In the genomic region with DNA sequence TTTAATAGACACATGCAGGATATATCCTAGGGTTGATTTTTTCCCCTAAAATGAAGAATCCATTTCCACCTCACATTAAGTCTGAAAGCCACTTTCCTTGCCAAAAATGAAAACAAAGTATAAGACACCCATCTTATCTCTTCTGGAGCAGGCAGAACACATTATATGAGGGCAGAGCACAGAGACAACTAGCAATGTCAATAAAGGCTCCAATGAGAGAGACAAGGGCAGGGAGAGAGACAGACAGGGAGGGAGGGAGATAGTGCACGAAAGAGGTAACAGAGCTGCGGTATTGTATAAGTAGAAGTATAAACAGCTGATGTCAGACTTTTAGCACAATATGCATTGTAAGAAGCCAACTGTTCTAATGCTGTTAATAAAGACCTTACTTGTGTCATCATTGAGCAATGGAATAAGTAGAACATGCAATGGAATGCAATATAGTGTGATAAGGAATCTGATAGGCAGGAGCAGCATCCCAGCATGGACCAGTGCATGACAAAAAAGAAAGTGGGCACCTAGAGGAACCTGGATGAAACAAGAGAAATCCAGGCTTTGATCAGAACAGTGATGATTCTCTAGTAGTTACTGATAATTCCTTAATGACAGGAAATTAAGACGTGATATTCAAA, we compare ENCODE assay signal across 17 cellular contexts.
DNase-seq lines count a peak whose midpoint lies in the region; ATAC-seq and TF ChIP-seq lines count a peak whose summit lies in the region.
"Had no signal": no experiment of that assay in that cellular context is flagged by ENCODE, and none has a peak within 500 bp of the region (broad histone marks: within the 10 kb centered on the region; RNA-seq: fewer than 3 reads in every experiment).

No MANE protein-coding gene starts in this region.

- H3K4ac ChIP-seq in IMR-90 (ENCODE audit: low read depth, low read length): no peak overlapping the region

- H3K27ac ChIP-seq in IMR-90 (ENCODE audit: insufficient read depth, low read length) (no peak overlapping the region), smooth muscle cell (ENCODE audit: low read depth) (peak overlapping the region; percentile 80), esophagus muscularis mucosa (replicated peaks in 1 of 4) (no peak overlapping the region), lower lobe of right lung (no peak overlapping the region)
- H3K27ac ChIP-seq: BLaER1, HL-60 had no signal

- dilution Hi-C loops in IMR-90 (cut with HindIII; ENCODE audit: low sequenced_read_pairs, unreplicated experiment): no loop called here

- H3K4me3 ChIP-seq in IMR-90 (ENCODE audit: insufficient read depth, low read depth, low read length) (no peak overlapping the region), fibroblast of the aortic adventitia (ENCODE audit: low read depth, low read length) (no peak overlapping the region), smooth muscle cell (no peak overlapping the region), esophagus muscularis mucosa (no peak overlapping the region), lower lobe of right lung (no peak overlapping the region)
- H3K4me3 ChIP-seq: BLaER1 had no signal

- TF ChIP-seq POLR2A in IMR-90 (IDR thresholded peaks at IDR 0.05; ENCODE audit: low read depth, low read length) (no peak), esophagus muscularis mucosa (IDR thresholded peaks at IDR 0.05; ENCODE audit: low read depth) (no peak)

- TF ChIP-seq RAD21 in IMR-90 (IDR thresholded peaks at IDR 0.05; ENCODE audit: low read length): no peak

- H2AFZ ChIP-seq in IMR-90 (replicated peaks; ENCODE audit: low read length, poor library complexity): no peak overlapping the region
- no peak overlapping the region for H2AFZ ChIP-seq in smooth muscle cell (ENCODE audit: low read depth)

- H3K9ac ChIP-seq in IMR-90 (ENCODE audit: low read depth, low read length): no peak overlapping the region
- H3K9ac ChIP-seq in smooth muscle cell (ENCODE audit: low read depth): peak overlapping the region; percentile 4
- H3K9ac ChIP-seq: BLaER1 had no signal

- H3K4me1 ChIP-seq in IMR-90 (ENCODE audit: control insufficient read depth, insufficient read depth, low read length): peaks cover 4% of the 10 kb centered on the region
- no peaks in the 10 kb centered on the region for H3K4me1 ChIP-seq in smooth muscle cell (ENCODE audit: low read depth)
- H3K4me1 ChIP-seq in esophagus muscularis mucosa: no peaks in the 10 kb centered on the region
- H3K4me1 ChIP-seq in lower lobe of right lung: no peaks in the 10 kb centered on the region
- H3K4me1 ChIP-seq: BLaER1 had no signal

- intact Hi-C loops in IMR-90 (cut with micrococcal nuclease): no loop called here
- intact Hi-C loops in esophagus muscularis mucosa (cut with DNase I): no loop called here
- intact Hi-C loops in lower lobe of right lung (cut with DNase I): no loop called here

- no peak overlapping the region for H4K5ac ChIP-seq in IMR-90 (ENCODE audit: low read depth, low read length)

- H3K27me3 ChIP-seq in IMR-90 (ENCODE audit: control insufficient read depth, insufficient read depth, low read length): no peaks in the 10 kb centered on the region
- no peaks in the 10 kb centered on the region for H3K27me3 ChIP-seq in smooth muscle cell (ENCODE audit: low read depth)
- no peaks in the 10 kb centered on the region for H3K27me3 ChIP-seq in esophagus muscularis mucosa
- H3K27me3 ChIP-seq in lower lobe of right lung (ENCODE audit: low read depth): no peaks in the 10 kb centered on the region
- H3K27me3 ChIP-seq: BLaER1 had no signal

- ATAC-seq in IMR-90 (ENCODE audit: low read depth) (no peak), lower lobe of right lung (no peak)
- ATAC-seq: HCT116 had no signal

- H2BK5ac ChIP-seq in IMR-90 (ENCODE audit: low read depth, low read length, poor library complexity, severe bottlenecking): no peak overlapping the region

- H2AK5ac ChIP-seq in IMR-90 (ENCODE audit: low read depth, low read length): no peak overlapping the region

- H3K23ac ChIP-seq in IMR-90 (ENCODE audit: low read depth, low read length): no peak overlapping the region

- H3K36me3 ChIP-seq in IMR-90 (ENCODE audit: control insufficient read depth, insufficient read depth, low read length): no peaks in the 10 kb centered on the region
- H3K36me3 ChIP-seq in smooth muscle cell (ENCODE audit: low read depth): no peaks in the 10 kb centered on the region
- H3K36me3 ChIP-seq in esophagus muscularis mucosa: no peaks in the 10 kb centered on the region
- no peaks in the 10 kb centered on the region for H3K36me3 ChIP-seq in lower lobe of right lung
- H3K36me3 ChIP-seq: BLaER1 had no signal

- H3K9me3 ChIP-seq in IMR-90 (ENCODE audit: control insufficient read depth, insufficient read depth, low read length) (no peaks in the 10 kb centered on the region), smooth muscle cell (replicated peaks; ENCODE audit: low read depth) (no peaks in the 10 kb centered on the region), esophagus muscularis mucosa (no peaks in the 10 kb centered on the region), lower lobe of right lung (no peaks in the 10 kb centered on the region)

- POLR2A ChIA-PET in IMR-90 (lab: Charles Lee; ENCODE audit: unreplicated experiment): no interaction called here

- no peak overlapping the region for H3K14ac ChIP-seq in IMR-90 (replicated peaks; ENCODE audit: low read depth, low read length)

- no peak overlapping the region for H2AK9ac ChIP-seq in IMR-90 (replicated peaks; ENCODE audit: low read depth, low read length, poor library complexity)

- no peaks in the 10 kb centered on the region for H3F3A ChIP-seq in smooth muscle cell (ENCODE audit: low read depth)

- no peak overlapping the region for H2BK15ac ChIP-seq in IMR-90 (ENCODE audit: low read depth, low read length)

- H3K18ac ChIP-seq in IMR-90 (ENCODE audit: low read depth, low read length): no peak overlapping the region

- 85% methylated on average over 2 of the region's 3 CpGs; no CpG with 5 or more reads in 1 of the 2 experiments for WGBS in IMR-90 (ENCODE audit: extremely low coverage in 2 of 2, insufficient read length in 1 of 2), 2 experiments
- WGBS in smooth muscle cell (ENCODE audit: low lambda C conversion rate): 83% methylated on average over 3 of the region's 3 CpGs
- WGBS in esophagus muscularis mucosa: 79% methylated on average over 3 of the region's 3 CpGs

- no peak overlapping the region for H4K8ac ChIP-seq in IMR-90 (ENCODE audit: low read depth in 2 of 2, low read length in 2 of 2)

- no TSS peak for BruUV-seq in IMR-90 (replicated peaks; lab: Mats Ljungman, UMichigan)

- no peak overlapping the region for H4K91ac ChIP-seq in IMR-90 (ENCODE audit: insufficient read depth, low read depth, low read length)

- no peak overlapping the region for H2BK20ac ChIP-seq in IMR-90 (ENCODE audit: low read depth, low read length)

- H2BK120ac ChIP-seq in IMR-90 (ENCODE audit: low read depth, low read length): no peak overlapping the region

- CTCF ChIA-PET in IMR-90 (lab: Yijun Ruan, JAX): no interaction called here

- no peaks in the 10 kb centered on the region for H3K79me2 ChIP-seq in smooth muscle cell (ENCODE audit: low read depth)

- DNase-seq in IMR-90: no peak
- peak; percentile 33 for DNase-seq in amniotic epithelial cell (ENCODE audit: low read depth)
- peak; percentile 9 for DNase-seq in fibroblast of the aortic adventitia (ENCODE audit: low read depth)
- no peak for DNase-seq in smooth muscle cell (lab: John Stamatoyannopoulos, UW; ENCODE audit: unreplicated experiment)
- no peak for DNase-seq in UCSD-AML1 (lab: John Stamatoyannopoulos, UW; ENCODE audit: unreplicated experiment)
- no peak for DNase-seq in esophagus muscularis mucosa (ENCODE audit: extremely low spot score)
- no peak for DNase-seq in lower lobe of right lung
- DNase-seq: 8988T; CD4-positive, alpha-beta memory T cell; DMS79 treated with DMSO at 0.1 percent for 48 hours; GF-D8; GOT3; H7; HFFc6 had no signal

- TF ChIP-seq EP300 in esophagus muscularis mucosa (IDR thresholded peaks at IDR 0.05): no peak

- H3K4me2 ChIP-seq in IMR-90 (ENCODE audit: low read depth, low read length): no peak overlapping the region
- no peak overlapping the region for H3K4me2 ChIP-seq in smooth muscle cell
- H3K4me2 ChIP-seq: BLaER1 had no signal

- no peaks in the 10 kb centered on the region for H3K79me1 ChIP-seq in IMR-90 (ENCODE audit: low read depth in 1 of 2, low read length in 2 of 2)

- in situ Hi-C loops in IMR-90 (cut with MboI; ENCODE audit: low sequenced_read_pairs): no loop called here

- H3K56ac ChIP-seq in IMR-90 (ENCODE audit: extremely low read depth, insufficient read depth, low read length): no peak overlapping the region

- TF ChIP-seq CTCF in IMR-90 (conservative IDR thresholded peaks at IDR 0.05; ENCODE audit: low read depth, low read length) (no peak), fibroblast of the aortic adventitia (IDR thresholded peaks at IDR 0.05; ENCODE audit: insufficient read depth, low read length) (no peak), smooth muscle cell (IDR thresholded peaks at IDR 0.05; ENCODE audit: borderline replicate concordance, insufficient read depth, poor library complexity, severe bottlenecking) (no peak), esophagus muscularis mucosa (IDR thresholded peaks at IDR 0.05) (no peak), lower lobe of right lung (IDR thresholded peaks at IDR 0.05) (no peak)

- H4K20me1 ChIP-seq in IMR-90 (ENCODE audit: insufficient read depth, low read length): no peaks in the 10 kb centered on the region
- H4K20me1 ChIP-seq in smooth muscle cell (ENCODE audit: low read depth): no peaks in the 10 kb centered on the region
- H4K20me1 ChIP-seq: BLaER1 had no signal

- H3K9me1 ChIP-seq in IMR-90 (ENCODE audit: insufficient read depth, low read length): peaks cover 3% of the 10 kb centered on the region; the same call in 1 of the 2 replicates

TF ChIP-seq in IMR-90, 13 proteins besides CTCF, POLR2A, EP300 and RAD21:
- no peak for TF ChIP-seq MAFK (IDR thresholded peaks at IDR 0.05; ENCODE audit: low read depth, low read length)
- TF ChIP-seq RCOR1 (IDR thresholded peaks at IDR 0.05; ENCODE audit: insufficient replicate concordance, low read length): no peak
- TF ChIP-seq SMC3 (IDR thresholded peaks at IDR 0.05; ENCODE audit: low read depth, low read length): no peak
- TF ChIP-seq USF2 (IDR thresholded peaks at IDR 0.05; ENCODE audit: low read depth, low read length): no peak
- TF ChIP-seq MAZ (IDR thresholded peaks at IDR 0.05; ENCODE audit: borderline replicate concordance, low read depth, low read length): no peak
- 0 out of 2 replicates have a peak, but pooled peaks have one; percentile 14 for TF ChIP-seq CEBPB (IDR thresholded peaks at IDR 0.05; ENCODE audit: low read depth, low read length)
- TF ChIP-seq RFX5 (IDR thresholded peaks at IDR 0.05; ENCODE audit: low read depth, low read length): no peak
TF ChIP-seq in IMR-90: peak in this region for 1.

Comparison
In these comparisons a context has a peak if more than half of its experiments do, and no peak if none do; other contexts are left out.
1. DNase-seq: peak in amniotic epithelial cell (single experiment) and fibroblast of the aortic adventitia (single experiment); none in IMR-90 (single experiment), smooth muscle cell (single experiment), UCSD-AML1 (single experiment), esophagus muscularis mucosa (single experiment) and lower lobe of right lung (single experiment).